Comparison of ENCODE assay signal across 24 cellular contexts in the genomic region with DNA sequence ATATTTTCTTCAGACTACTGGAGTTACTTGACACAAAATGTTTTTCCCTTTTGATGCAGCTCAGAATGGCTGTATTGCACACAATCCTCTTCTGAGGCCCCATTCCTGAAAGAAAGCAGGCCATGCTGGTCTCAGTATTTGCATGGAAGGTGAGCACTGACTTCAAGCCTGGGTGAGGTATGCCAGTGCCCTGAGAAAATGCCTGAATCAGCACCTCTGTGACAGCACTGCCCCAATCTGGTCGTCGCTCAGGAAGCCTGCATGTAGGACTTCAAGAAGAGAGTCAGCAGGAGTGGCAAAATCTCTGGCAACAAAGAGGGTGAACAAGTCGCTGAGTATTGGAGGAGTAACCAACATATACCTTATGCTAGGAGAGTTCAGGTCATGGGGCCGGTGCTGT.
DNase-seq lines count a peak whose midpoint lies in the region; ATAC-seq, FAIRE-seq and TF ChIP-seq lines count a peak whose summit lies in the region.
"Had no signal": no experiment of that assay in that cellular context is flagged by ENCODE, and none has a peak within 500 bp of the region (broad histone marks: within the 10 kb centered on the region; RNA-seq: fewer than 3 reads in every experiment).

No MANE protein-coding gene starts in this region.

- DNase-seq in HepG2 (ENCODE audit: low spot score) (no peak), right lobe of liver (no peak), chondrocyte (ENCODE audit: low spot score) (peak; percentile 33), mesendoderm (peak; percentile 10), sigmoid colon (peak; percentile 52), MV-4-11 (lab: John Stamatoyannopoulos, UW) (no peak)
- DNase-seq in activated CD4-positive, alpha-beta memory T cell treated with anti-CD3 and anti-CD28 coated beads, Interleukin-2, amount 10 ng/mL, durations not matched to agents 7 days and 5 days = no peak
- DNase-seq: ACHN; C1 segment of cervical spinal cord; Calu3; CD4-positive, alpha-beta memory T cell; COR-L47; DMS53; DMS79 treated with DMSO at 0.1 percent for 48 hours; GF-D8; HFFc6 had no signal

- ATAC-seq in HepG2 (no peak), right lobe of liver (no peak), HG02678 (IDR thresholded peaks at IDR 0.05; ENCODE audit: unreplicated experiment) (no peak)
- ATAC-seq: GM23338 had no signal

- no peaks in the 10 kb centered on the region for H3K27me3 ChIP-seq in HepG2 (ENCODE audit: control insufficient read depth in 1 of 2, insufficient read depth in 2 of 2, low read length in 2 of 2)
- no peaks in the 10 kb centered on the region for H3K27me3 ChIP-seq in right lobe of liver
- no peaks in the 10 kb centered on the region for H3K27me3 ChIP-seq in mesendoderm (ENCODE audit: insufficient read depth, low read length, poor library complexity)
- H3K27me3 ChIP-seq in sigmoid colon = no peaks in the 10 kb centered on the region

- CTCF ChIA-PET in HepG2 (lab: Yijun Ruan, JAX; ENCODE audit: low intra/inter-chr PET ratio, low total read pairs) = no interaction called here
- CTCF ChIA-PET in activated CD4-positive, alpha-beta memory T cell treated with anti-CD3 and anti-CD28 coated beads, Interleukin-2, amount 10 ng/mL, durations not matched to agents 7 days and 5 days (lab: Charles Lee) = no interaction called here

- H3K4me1 ChIP-seq in HepG2 (ENCODE audit: insufficient read depth, low read length) (peaks cover 11% of the 10 kb centered on the region), right lobe of liver (peaks cover 0 to 25% (median 6%) of the 10 kb centered on the region in 4 donors), mesendoderm (ENCODE audit: control insufficient read depth, low read depth, low read length) (no peaks in the 10 kb centered on the region), sigmoid colon (peaks cover 0 to 6% (median 0%) of the 10 kb centered on the region in 4 donors)
- H3K4me1 ChIP-seq: HAP-1 had no signal

- BruUV-seq in HepG2 (replicated peaks; lab: Mats Ljungman, UMichigan) = no TSS peak

- peaks cover 11% of the 10 kb centered on the region for H3K4me1 Mint-ChIP-seq in chondrocyte (ENCODE audit: low read depth)
- no peaks in the 10 kb centered on the region for H3K4me1 Mint-ChIP-seq in activated CD4-positive, alpha-beta memory T cell treated with anti-CD3 and anti-CD28 coated beads, Interleukin-2, amount 10 ng/mL, durations not matched to agents 7 days and 5 days
- H3K4me1 Mint-ChIP-seq: CD4-positive, alpha-beta memory T cell had no signal

- intact Hi-C loops in HepG2 (cut with micrococcal nuclease; ENCODE audit: unreplicated experiment) = no loop called here
- intact Hi-C loops in right lobe of liver (cut with DNase I) = no loop called here
- intact Hi-C loops in sigmoid colon (cut with DNase I) = loop anchor here (10.0 kb wide), 1 partner anchor 546 kb away; no protein-coding TSS in a partner anchor

- H3K4me2 ChIP-seq in HepG2 (ENCODE audit: low read depth, low read length) (no peak overlapping the region), mesendoderm (ENCODE audit: low read length) (no peak overlapping the region)
- H3K4me2 ChIP-seq: GM23338 had no signal

- H3K9ac ChIP-seq in HepG2 (ENCODE audit: insufficient read depth, low read depth, low read length) (no peak overlapping the region), mesendoderm (ENCODE audit: low read length) (no peak overlapping the region)

- H2AFZ ChIP-seq in HepG2 (ENCODE audit: low read length) = no peak overlapping the region
- H2AFZ ChIP-seq: GM23338 had no signal

- no peak overlapping the region for H2BK15ac ChIP-seq in mesendoderm (replicated peaks; ENCODE audit: low read depth)

- no peaks in the 10 kb centered on the region for H4K20me1 ChIP-seq in HepG2 (ENCODE audit: insufficient read depth, low read length)

- POLR2A ChIA-PET in HepG2 (lab: Yijun Ruan, JAX) = no interaction called here
- POLR2A ChIA-PET in activated CD4-positive, alpha-beta memory T cell treated with anti-CD3 and anti-CD28 coated beads, Interleukin-2, amount 10 ng/mL, durations not matched to agents 7 days and 5 days (lab: Charles Lee) = no interaction called here

- FAIRE-seq in HepG2 (lab: Jason Lieb, UNC) = no peak
- FAIRE-seq: A204.1, GM12891, GM18507, H54 had no signal

- no peaks in the 10 kb centered on the region for H3K36me3 ChIP-seq in HepG2 (replicated peaks in 1 of 2; ENCODE audit: control insufficient read depth in 1 of 2, insufficient read depth in 2 of 2, low read length in 2 of 2)
- no peaks in the 10 kb centered on the region for H3K36me3 ChIP-seq in right lobe of liver
- no peaks in the 10 kb centered on the region for H3K36me3 ChIP-seq in mesendoderm (ENCODE audit: control insufficient read depth, insufficient read depth, low read length)
- no peaks in the 10 kb centered on the region for H3K36me3 ChIP-seq in sigmoid colon
- H3K36me3 ChIP-seq: HAP-1 had no signal

- no peak overlapping the region for H4K5ac ChIP-seq in mesendoderm (ENCODE audit: low read length)

- H3K18ac ChIP-seq in mesendoderm (ENCODE audit: low read length) = no peak overlapping the region

- TF ChIP-seq POLR2A in HepG2 (IDR thresholded peaks at IDR 0.05; ENCODE audit: insufficient read depth in 1 of 2, low read depth in 2 of 2, low read length in 2 of 2) (no peak), right lobe of liver (IDR thresholded peaks at IDR 0.05) (no peak), sigmoid colon (IDR thresholded peaks at IDR 0.05) (no peak)

- WGBS in HepG2 (ENCODE audit: low lambda C conversion rate) = 94% methylated on average over 4 of the region's 4 CpGs
- 71% methylated on average over 4 of the region's 4 CpGs for WGBS in right lobe of liver (ENCODE audit: insufficient coverage, low coverage, low lambda C conversion rate, missing lambda C conversion rate)
- no CpG with 5 or more reads among the region's 4 CpGs for WGBS in mesendoderm (ENCODE audit: extremely low coverage, insufficient coverage, low lambda C conversion rate)
- WGBS in sigmoid colon, 2 donors = 81 to 94% methylated on average over 4 of the region's 4 CpGs

- H3K79me1 ChIP-seq in mesendoderm (ENCODE audit: low read length) = no peaks in the 10 kb centered on the region

- no peak overlapping the region for H4K8ac ChIP-seq in mesendoderm (ENCODE audit: low read depth, low read length)

- H2BK120ac ChIP-seq in mesendoderm (ENCODE audit: low read depth, low read length) = no peak overlapping the region

- H3K27ac Mint-ChIP-seq in chondrocyte (ENCODE audit: unreplicated experiment) = no peak overlapping the region
- no peak overlapping the region for H3K27ac Mint-ChIP-seq in activated CD4-positive, alpha-beta memory T cell treated with anti-CD3 and anti-CD28 coated beads, Interleukin-2, amount 10 ng/mL, durations not matched to agents 7 days and 5 days
- H3K27ac Mint-ChIP-seq: CD4-positive, alpha-beta memory T cell; GM23338; HFFc6 had no signal

- H3K79me2 ChIP-seq in HepG2 (ENCODE audit: insufficient read depth, low read length) (no peaks in the 10 kb centered on the region), mesendoderm (ENCODE audit: control insufficient read depth, insufficient read depth, low read length) (no peaks in the 10 kb centered on the region)

- no peaks in the 10 kb centered on the region for H3K27me3 Mint-ChIP-seq in chondrocyte (ENCODE audit: low read depth)
- no peaks in the 10 kb centered on the region for H3K27me3 Mint-ChIP-seq in activated CD4-positive, alpha-beta memory T cell treated with anti-CD3 and anti-CD28 coated beads, Interleukin-2, amount 10 ng/mL, durations not matched to agents 7 days and 5 days

- H3K4ac ChIP-seq in mesendoderm (ENCODE audit: low read depth, low read length) = no peak overlapping the region

- TF ChIP-seq RAD21 in HepG2 (CRISPR knock-in tag; IDR thresholded peaks at IDR 0.05) = no peak

- H3K9me3 Mint-ChIP-seq in chondrocyte (ENCODE audit: low read depth) = no peaks in the 10 kb centered on the region
- H3K9me3 Mint-ChIP-seq in activated CD4-positive, alpha-beta memory T cell treated with anti-CD3 and anti-CD28 coated beads, Interleukin-2, amount 10 ng/mL, durations not matched to agents 7 days and 5 days = no peaks in the 10 kb centered on the region
- H3K9me3 Mint-ChIP-seq: HFFc6 had no signal

- in situ Hi-C loops in HepG2 (cut with HindIII; ENCODE audit: extremely low pct_ligation_motif_present, low pct_unique_long_range_greater_than_20kb) = no loop called here

- H3K9me3 ChIP-seq in HepG2 (ENCODE audit: low read length) = no peaks in the 10 kb centered on the region
- no peaks in the 10 kb centered on the region for H3K9me3 ChIP-seq in right lobe of liver
- H3K9me3 ChIP-seq in sigmoid colon = no peaks in the 10 kb centered on the region
- H3K9me3 ChIP-seq: HAP-1 had no signal

- no peak overlapping the region for H2BK5ac ChIP-seq in mesendoderm (ENCODE audit: low read length)

- TF ChIP-seq EP300 in HepG2 (IDR thresholded peaks at IDR 0.05; ENCODE audit: low read depth in 2 of 2, low read length in 2 of 2) (no peak), HepG2 (CRISPR knock-in tag; IDR thresholded peaks at IDR 0.05; ENCODE audit: borderline replicate concordance) (no peak), sigmoid colon (IDR thresholded peaks at IDR 0.05) (no peak)

- H3K4me3 ChIP-seq in HepG2 (replicated peaks in 1 of 3; ENCODE audit: insufficient read depth in 1 of 3, low read depth in 2 of 3, low read length in 3 of 3) (no peak overlapping the region), right lobe of liver (no peak overlapping the region), mesendoderm (ENCODE audit: low read length) (no peak overlapping the region), sigmoid colon (no peak overlapping the region)
- H3K4me3 ChIP-seq: GM23338, HAP-1 had no signal

- H3K27ac ChIP-seq in HepG2 (ENCODE audit: extremely low read length, insufficient read depth, low read length) (no peak overlapping the region), right lobe of liver (no peak overlapping the region), mesendoderm (ENCODE audit: low read depth, low read length) (no peak overlapping the region), sigmoid colon (no peak overlapping the region)
- H3K27ac ChIP-seq: 22Rv1 had no signal

- no peaks in the 10 kb centered on the region for H3K36me3 Mint-ChIP-seq in chondrocyte (ENCODE audit: low read depth)
- no peaks in the 10 kb centered on the region for H3K36me3 Mint-ChIP-seq in activated CD4-positive, alpha-beta memory T cell treated with anti-CD3 and anti-CD28 coated beads, Interleukin-2, amount 10 ng/mL, durations not matched to agents 7 days and 5 days (ENCODE audit: low read depth)
- H3K36me3 Mint-ChIP-seq: CD4-positive, alpha-beta memory T cell had no signal

- TF ChIP-seq CTCF in HepG2 (CRISPR knock-in tag; IDR thresholded peaks at IDR 0.05) = no peak
- no peak for TF ChIP-seq CTCF in right lobe of liver (IDR thresholded peaks at IDR 0.05)
- no peak for TF ChIP-seq CTCF in chondrocyte (IDR thresholded peaks at IDR 0.05)
- TF ChIP-seq CTCF in sigmoid colon (IDR thresholded peaks at IDR 0.05) = no peak

- no peak overlapping the region for H3K4me3 Mint-ChIP-seq in chondrocyte (ENCODE audit: unreplicated experiment)
- H3K4me3 Mint-ChIP-seq in activated CD4-positive, alpha-beta memory T cell treated with anti-CD3 and anti-CD28 coated beads, Interleukin-2, amount 10 ng/mL, durations not matched to agents 7 days and 5 days = no peak overlapping the region
- H3K4me3 Mint-ChIP-seq: CD4-positive, alpha-beta memory T cell; GM23338; HFFc6 had no signal

- no peak overlapping the region for H3K56ac ChIP-seq in mesendoderm (ENCODE audit: low read length)

- no peak overlapping the region for H3K23ac ChIP-seq in mesendoderm (ENCODE audit: low read length)

- H2AK5ac ChIP-seq in mesendoderm (ENCODE audit: low read length) = no peak overlapping the region

Comparison
In these comparisons a context has a peak if more than half of its experiments do, and no peak if none do; other contexts are left out.
1. DNase-seq: peak in chondrocyte (single experiment), mesendoderm (single experiment) and sigmoid colon (single experiment); none in HepG2 (single experiment), right lobe of liver (0 of 3), MV-4-11 (single experiment) and activated CD4-positive, alpha-beta memory T cell treated with anti-CD3 and anti-CD28 coated beads, Interleukin-2, amount 10 ng/mL, durations not matched to agents 7 days and 5 days (single experiment).